16 cellular contexts compared by ENCODE assay signal in genomic region chr17:57110152-57110542, GRCh38. TPM values are rescaled to one million over a fixed set of nuclear protein-coding genes. Genes with fewer than 3 reads are reported as not detected.
DNase-seq lines count a peak whose midpoint lies in the region; ATAC-seq and TF ChIP-seq lines count a peak whose summit lies in the region.
"Had no signal": no experiment of that assay in that cellular context is flagged by ENCODE, and none has a peak within 500 bp of the region (broad histone marks: within the 10 kb centered on the region; RNA-seq: fewer than 3 reads in every experiment).

No MANE protein-coding gene starts in this region.

- no peak for TF ChIP-seq POLR2A in breast epithelium (IDR thresholded peaks at IDR 0.05)

- H3K36me3 ChIP-seq in breast epithelium (no peaks in the 10 kb centered on the region), right atrium auricular region (peaks cover 35% of the 10 kb centered on the region), rectal smooth muscle tissue (ENCODE audit: control insufficient read depth, insufficient read depth, low read length) (peaks cover 25% of the 10 kb centered on the region), aorta (ENCODE audit: control insufficient read depth in 1 of 2, insufficient read depth in 2 of 2, low read length in 1 of 2) (peaks cover 0 to 11% of the 10 kb centered on the region in 2 donors), osteoblast (ENCODE audit: insufficient read depth, low read length) (no peaks in the 10 kb centered on the region)

- no peak overlapping the region for H3K9ac ChIP-seq in rectal smooth muscle tissue (ENCODE audit: low read length)

- TF ChIP-seq CTCF in breast epithelium (IDR thresholded peaks at IDR 0.05) = no peak
- TF ChIP-seq CTCF in right atrium auricular region (IDR thresholded peaks at IDR 0.05) = no peak
- TF ChIP-seq CTCF in osteoblast (IDR thresholded peaks at IDR 0.05; ENCODE audit: extremely low read depth, low read depth, low read length) = no peak

- H4K20me1 ChIP-seq in osteoblast (ENCODE audit: insufficient read depth, low read length) = peaks cover 9% of the 10 kb centered on the region

- no peaks in the 10 kb centered on the region for H3K27me3 ChIP-seq in breast epithelium
- H3K27me3 ChIP-seq in right atrium auricular region = no peaks in the 10 kb centered on the region
- no peaks in the 10 kb centered on the region for H3K27me3 ChIP-seq in rectal smooth muscle tissue (ENCODE audit: control insufficient read depth, insufficient read depth, low read length)
- H3K27me3 ChIP-seq in aorta (ENCODE audit: control insufficient read depth in 1 of 2, insufficient read depth in 2 of 2, low read length in 1 of 2) = no peaks in the 10 kb centered on the region
- no peaks in the 10 kb centered on the region for H3K27me3 ChIP-seq in osteoblast (ENCODE audit: insufficient read depth, low read length)
- H3K27me3 ChIP-seq: cardiac muscle cell had no signal

- intact Hi-C loops in breast epithelium (cut with DNase I; ENCODE audit: low total_unique reads) (no loop called here), aorta (cut with DNase I) (loop anchor here in 1 of 2 donors (10.0 kb wide), 1 partner anchor 275 kb away; the partner anchor contains the start of genes C17orf67 and DGKE)

- H3K4me2 ChIP-seq in osteoblast (ENCODE audit: insufficient read depth, low read length) = no peak overlapping the region

- H3K9me3 ChIP-seq in breast epithelium = no peaks in the 10 kb centered on the region
- no peaks in the 10 kb centered on the region for H3K9me3 ChIP-seq in right atrium auricular region
- H3K9me3 ChIP-seq in aorta (ENCODE audit: control insufficient read depth, low read length) = no peaks in the 10 kb centered on the region
- H3K9me3 ChIP-seq in osteoblast (ENCODE audit: low read depth, low read length) = no peaks in the 10 kb centered on the region

- H3K4me1 ChIP-seq in breast epithelium (peaks cover 0 to 31% of the 10 kb centered on the region in 2 donors), right atrium auricular region (peaks cover 0 to 77% of the 10 kb centered on the region in 2 donors), rectal smooth muscle tissue (ENCODE audit: control insufficient read depth, insufficient read depth, low read length) (peaks cover 24% of the 10 kb centered on the region), aorta (ENCODE audit: control insufficient read depth in 1 of 2, insufficient read depth in 2 of 2, low read length in 2 of 2) (no peaks in the 10 kb centered on the region), osteoblast (ENCODE audit: insufficient read depth, low read length) (peaks cover under 1% of the 10 kb centered on the region)

- no peak overlapping the region for H2AFZ ChIP-seq in osteoblast (ENCODE audit: low read length)

- DNase-seq in breast epithelium (ENCODE audit: low spot score in 2 of 2) = no peak
- DNase-seq in right atrium auricular region (ENCODE audit: low spot score) = no peak
- DNase-seq in aorta = no peak
- no peak for DNase-seq in GM03348 (ENCODE audit: low spot score)
- DNase-seq in osteoblast (ENCODE audit: insufficient read length, low spot score, missing footprints) = no peak
- no peak for DNase-seq in activated CD8-positive, alpha-beta memory T cell treated with anti-CD3 and anti-CD28 coated beads, Interleukin-2, amount 50 U/mL, for 48 hours
- DNase-seq: activated CD8-positive, alpha-beta memory T cell treated with anti-CD3 and anti-CD28 coated beads, Interleukin-2, amount 10 ng/mL, durations not matched to agents 7 days and 5 days; naive B cell; NCI-H2107; NCI-H774; retina; RPMI8226; stimulated activated CD4-positive, alpha-beta T cell treated with anti-CD3 and anti-CD28 coated beads, Interleukin-2, amount 100 ng/mL, for 24 hours had no signal

- no peak for ATAC-seq in aorta (ENCODE audit: low FRiP score)
- ATAC-seq: activated CD8-positive, alpha-beta memory T cell treated with anti-CD3 and anti-CD28 coated beads, Interleukin-2, amount 10 ng/mL, durations not matched to agents 7 days and 5 days; GM12878 had no signal

- WGBS in aorta, 2 donors = 31 to 32% methylated on average over 5 of the region's 5 CpGs

- H3K4me3 ChIP-seq in breast epithelium (peak overlapping the region in 1 of 3 donors; percentile 19), right atrium auricular region (no peak overlapping the region), rectal smooth muscle tissue (ENCODE audit: low read length) (no peak overlapping the region), aorta (ENCODE audit: low read length in 2 of 2) (no peak overlapping the region), osteoblast (ENCODE audit: insufficient read depth, low read length) (no peak overlapping the region)
- H3K4me3 ChIP-seq: cardiac muscle cell, GM12878 had no signal

- no peaks in the 10 kb centered on the region for H3K79me2 ChIP-seq in osteoblast (ENCODE audit: insufficient read depth, low read length)

- H3K27ac ChIP-seq in breast epithelium = peak overlapping the region; percentile 78 to 87
- H3K27ac ChIP-seq in right atrium auricular region = peak overlapping the region; percentile 85 to 91
- H3K27ac ChIP-seq in rectal smooth muscle tissue (ENCODE audit: low read depth, low read length) = peak overlapping the region; percentile 67
- H3K27ac ChIP-seq in aorta (ENCODE audit: low read depth in 1 of 2, low read length in 2 of 2) = peak overlapping the region; percentile 57 to 60
- H3K27ac ChIP-seq in osteoblast (ENCODE audit: low read depth, low read length) = no peak overlapping the region
- H3K27ac ChIP-seq: cardiac muscle cell had no signal

RNA-seq across cellular contexts. Expression of gene AKAP1, which starts 25.1 kb away (rescaled TPM):
- total RNA-seq in breast epithelium (10 to 100 TPM; 38.1 to 87.7 (median 63.9) TPM), right atrium auricular region (100 to 1,000 TPM in 1 of 2 donors, 10 to 100 TPM in 1; 90.4 to 139 TPM), aorta (10 to 100 TPM; 62.4 to 68.9 TPM), osteoblast (14.5 and 19.7 TPM in 2 replicates)
- polyA plus RNA-seq in aorta = 10 to 100 TPM; 18.9 to 46.9 TPM
